In the genomic region with DNA sequence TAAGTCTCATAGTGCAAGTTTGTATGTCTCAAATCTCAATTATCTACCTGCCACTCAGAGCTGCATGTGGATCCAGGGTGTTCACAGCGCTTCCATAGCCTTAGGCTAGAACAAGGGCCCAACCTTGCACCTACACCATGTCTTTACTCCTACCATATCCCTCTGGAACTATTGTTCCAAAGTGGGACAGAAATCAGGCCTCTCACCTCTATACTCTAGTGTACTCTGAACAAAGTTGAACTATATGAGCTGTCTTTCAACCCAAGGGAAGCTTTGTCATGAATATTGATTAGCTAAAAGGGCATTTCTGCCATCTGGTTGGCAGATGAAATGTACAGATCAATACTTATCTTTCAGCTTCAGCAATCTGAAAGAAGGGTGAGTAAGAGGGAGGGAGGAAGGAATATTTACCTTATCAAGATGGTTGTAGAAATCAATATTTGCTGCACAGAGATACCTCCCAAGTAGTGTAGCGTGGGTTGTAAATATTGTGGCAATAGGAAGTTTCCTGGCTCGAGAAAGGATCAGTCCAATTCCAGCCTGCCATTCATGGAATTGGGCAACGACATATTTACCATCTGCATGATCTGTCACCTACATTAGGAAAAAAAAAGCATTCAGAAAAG, we compare ENCODE assay signal across 43 cellular contexts. TPM values are rescaled to one million over a fixed set of nuclear protein-coding genes. Genes with fewer than 3 reads are reported as not detected.
"Had no signal": no experiment of that assay in that cellular context is flagged by ENCODE, and none has a peak within 500 bp of the region (broad histone marks: within the 10 kb centered on the region; RNA-seq: fewer than 3 reads in every experiment).

No MANE protein-coding gene starts in this region.

- H3K27ac Mint-ChIP-seq: activated naive CD4-positive, alpha-beta T cell treated with anti-CD3 and anti-CD28 coated beads for 36 hours; activated naive CD4-positive, alpha-beta T cell treated with anti-CD3 and anti-CD28 coated beads, Interleukin-2, amount 10 ng/mL, durations not matched to agents 7 days and 5 days; activated naive CD4-positive, alpha-beta T cell treated with anti-CD3 and anti-CD28 coated beads, Interleukin-2, amount 50 U/mL, for 24 hours; activated naive CD4-positive, alpha-beta T cell treated with anti-CD3 and anti-CD28 coated beads, Interleukin-2, amount 50 U/mL, for 72 hours; activated naive CD8-positive, alpha-beta T cell; activated naive CD8-positive, alpha-beta T cell treated with anti-CD3 and anti-CD28 coated beads for 36 hours; activated naive CD8-positive, alpha-beta T cell treated with anti-CD3 and anti-CD28 coated beads, Interleukin-2, amount 10 ng/mL, durations not matched to agents 7 days and 5 days; activated naive CD8-positive, alpha-beta T cell treated with anti-CD3 and anti-CD28 coated beads, Interleukin-2, amount 50 U/mL, for 24 hours; activated T-cell treated with anti-CD3 and anti-CD28 coated beads, Interleukin-2, amount 50 U/mL, for 24 hours; activated T-cell treated with anti-CD3 and anti-CD28 coated beads, Interleukin-2, amount 50 U/mL, for 72 hours; activated T-helper 1 cell treated with anti-CD3 and anti-CD28 coated beads, Interleukin-12 subunit alpha, Interleukin-12 subunit beta, Interleukin-2, Interleukin-4 antibody, amounts not matched to agents 30 ng/mL and 10 ng/mL and 1 ng/mL, durations not matched to agents 14 hours and 24 hours and 36 hours; activated T-helper 17 cell treated with anti-CD3 and anti-CD28 coated beads, Interleukin-2, amount 50 U/mL, for 72 hours; activated T-helper 2 cell treated with anti-CD3 and anti-CD28 coated beads, Interferon-gamma antibody, Interleukin-2, Interleukin-4, amounts not matched to agents 10 μg/mL and 5 μg/mL and 100 μg/mL, durations not matched to agents 14 hours and 24 hours and 36 hours; brain had no signal

- H3K9me3 ChIP-seq: adrenal gland, ascending aorta, body of pancreas, breast epithelium had no signal

- H3K4me1 Mint-ChIP-seq: activated naive CD4-positive, alpha-beta T cell treated with anti-CD3 and anti-CD28 coated beads, Interleukin-2, amount 10 ng/mL, durations not matched to agents 7 days and 5 days; activated naive CD4-positive, alpha-beta T cell treated with anti-CD3 and anti-CD28 coated beads, Interleukin-2, amount 50 U/mL, for 24 hours; activated naive CD8-positive, alpha-beta T cell treated with anti-CD3 and anti-CD28 coated beads for 36 hours; activated naive CD8-positive, alpha-beta T cell treated with anti-CD3 and anti-CD28 coated beads, Interleukin-2, amount 10 ng/mL, durations not matched to agents 7 days and 5 days; activated naive CD8-positive, alpha-beta T cell treated with anti-CD3 and anti-CD28 coated beads, Interleukin-2, amount 50 U/mL, for 24 hours; activated T-helper 17 cell treated with anti-CD3 and anti-CD28 coated beads, Interleukin-2, amount 50 U/mL, for 72 hours; brain; central memory CD8-positive, alpha-beta T cell had no signal

- H3K27me3 Mint-ChIP-seq: activated naive CD4-positive, alpha-beta T cell treated with anti-CD3 and anti-CD28 coated beads, Interleukin-2, amount 50 U/mL, for 24 hours; activated naive CD8-positive, alpha-beta T cell; activated naive CD8-positive, alpha-beta T cell treated with anti-CD3 and anti-CD28 coated beads for 36 hours; activated naive CD8-positive, alpha-beta T cell treated with anti-CD3 and anti-CD28 coated beads, Interleukin-2, amount 50 U/mL, for 24 hours; activated T-cell treated with anti-CD3 and anti-CD28 coated beads, Interleukin-2, amount 50 U/mL, for 24 hours had no signal

- H3K27me3 ChIP-seq: adrenal gland, ascending aorta, body of pancreas, brain microvascular endothelial cell, breast epithelium, cardiac muscle cell had no signal

- H3K36me3 ChIP-seq: adrenal gland, ascending aorta, brain microvascular endothelial cell, breast epithelium, cardiac muscle cell had no signal

- H3K4me3 Mint-ChIP-seq: activated naive CD4-positive, alpha-beta T cell treated with anti-CD3 and anti-CD28 coated beads for 36 hours; activated naive CD4-positive, alpha-beta T cell treated with anti-CD3 and anti-CD28 coated beads, Interleukin-2, amount 10 ng/mL, durations not matched to agents 7 days and 5 days; activated naive CD4-positive, alpha-beta T cell treated with anti-CD3 and anti-CD28 coated beads, Interleukin-2, amount 50 U/mL, for 24 hours; activated naive CD8-positive, alpha-beta T cell; activated naive CD8-positive, alpha-beta T cell treated with anti-CD3 and anti-CD28 coated beads for 36 hours; activated naive CD8-positive, alpha-beta T cell treated with anti-CD3 and anti-CD28 coated beads, Interleukin-2, amount 10 ng/mL, durations not matched to agents 7 days and 5 days; activated naive CD8-positive, alpha-beta T cell treated with anti-CD3 and anti-CD28 coated beads, Interleukin-2, amount 50 U/mL, for 24 hours; activated T-cell treated with anti-CD3 and anti-CD28 coated beads, Interleukin-2, amount 50 U/mL, for 24 hours; activated T-cell treated with anti-CD3 and anti-CD28 coated beads, Interleukin-2, amount 50 U/mL, for 4 hours; activated T-cell treated with anti-CD3 and anti-CD28 coated beads, Interleukin-2, amount 50 U/mL, for 72 hours; activated T-helper 1 cell treated with anti-CD3 and anti-CD28 coated beads, Interleukin-12 subunit alpha, Interleukin-12 subunit beta, Interleukin-2, Interleukin-4 antibody, amounts not matched to agents 30 ng/mL and 10 ng/mL and 1 ng/mL, durations not matched to agents 14 hours and 24 hours and 36 hours; activated T-helper 17 cell treated with anti-CD3 and anti-CD28 coated beads, Interleukin-2, amount 50 U/mL, for 72 hours; brain; central memory CD8-positive, alpha-beta T cell had no signal

- H3K27ac ChIP-seq: adrenal gland, ascending aorta, body of pancreas, brain microvascular endothelial cell, breast epithelium, cardiac muscle cell had no signal

- H3K4me3 ChIP-seq: adrenal gland, ascending aorta, body of pancreas, breast epithelium, cardiac muscle cell had no signal

- DNase-seq: activated effector memory CD4-positive, alpha-beta T cell treated with anti-CD3 and anti-CD28 coated beads, Interleukin-2, amount 50 U/mL, for 16 hours; activated effector memory CD4-positive, alpha-beta T cell treated with Interleukin-2 at 50 U/mL for 16 hours; activated gamma-delta T cell; activated gamma-delta T cell treated with Interleukin-2 at 50 U/mL for 16 hours; activated naive CD4-positive, alpha-beta T cell; activated naive CD4-positive, alpha-beta T cell treated with anti-CD3 and anti-CD28 coated beads for 36 hours; activated naive CD4-positive, alpha-beta T cell treated with anti-CD3 and anti-CD28 coated beads, Interleukin-2, amount 10 ng/mL, durations not matched to agents 7 days and 5 days; activated naive CD4-positive, alpha-beta T cell treated with anti-CD3 and anti-CD28 coated beads, Interleukin-2, amount 50 U/mL, for 16 hours; activated naive CD4-positive, alpha-beta T cell treated with Interleukin-2 at 50 U/mL for 16 hours; activated naive CD8-positive, alpha-beta T cell treated with anti-CD3 and anti-CD28 coated beads for 36 hours; activated naive CD8-positive, alpha-beta T cell treated with anti-CD3 and anti-CD28 coated beads, Interleukin-2, amount 10 ng/mL, durations not matched to agents 7 days and 5 days; activated naive CD8-positive, alpha-beta T cell treated with anti-CD3 and anti-CD28 coated beads, Interleukin-2, amount 50 U/mL, for 24 hours; activated T-cell treated with anti-CD3 and anti-CD28 coated beads, Interleukin-2, amount 50 U/mL, for 1 hour; activated T-cell treated with anti-CD3 and anti-CD28 coated beads, Interleukin-2, amount 50 U/mL, for 24 hours; activated T-cell treated with anti-CD3 and anti-CD28 coated beads, Interleukin-2, amount 50 U/mL, for 4 hours; activated T-cell treated with anti-CD3 and anti-CD28 coated beads, Interleukin-2, amount 50 U/mL, for 48 hours; activated T-cell treated with anti-CD3 and anti-CD28 coated beads, Interleukin-2, amount 50 U/mL, for 72 hours; adrenal gland; amniotic stem cell; amygdala; anterior cingulate cortex; aorta; body of pancreas; brain microvascular endothelial cell; caudate nucleus; central memory CD4-positive, alpha-beta T cell; cerebellar nuclear complex had no signal

- H3K36me3 Mint-ChIP-seq: activated naive CD4-positive, alpha-beta T cell treated with anti-CD3 and anti-CD28 coated beads, Interleukin-2, amount 10 ng/mL, durations not matched to agents 7 days and 5 days; activated naive CD4-positive, alpha-beta T cell treated with anti-CD3 and anti-CD28 coated beads, Interleukin-2, amount 50 U/mL, for 72 hours; activated naive CD8-positive, alpha-beta T cell treated with anti-CD3 and anti-CD28 coated beads for 36 hours; activated naive CD8-positive, alpha-beta T cell treated with anti-CD3 and anti-CD28 coated beads, Interleukin-2, amount 10 ng/mL, durations not matched to agents 7 days and 5 days; brain had no signal

- FAIRE-seq: astrocyte, bronchial epithelial cell had no signal

- ATAC-seq: activated naive CD4-positive, alpha-beta T cell treated with anti-CD3 and anti-CD28 coated beads, Interleukin-2, amount 50 U/mL, for 72 hours; activated naive CD8-positive, alpha-beta T cell treated with anti-CD3 and anti-CD28 coated beads, Interleukin-2, amount 50 U/mL, for 24 hours; activated T-cell treated with anti-CD3 and anti-CD28 coated beads, Interleukin-2, amount 50 U/mL, for 4 hours; activated T-cell treated with anti-CD3 and anti-CD28 coated beads, Interleukin-2, amount 50 U/mL, for 72 hours; activated T-helper 17 cell treated with anti-CD3 and anti-CD28 coated beads, Interleukin-2, amount 50 U/mL, for 72 hours; body of pancreas had no signal

- H3K9me3 Mint-ChIP-seq: activated naive CD4-positive, alpha-beta T cell treated with anti-CD3 and anti-CD28 coated beads for 36 hours; activated naive CD4-positive, alpha-beta T cell treated with anti-CD3 and anti-CD28 coated beads, Interleukin-2, amount 10 ng/mL, durations not matched to agents 7 days and 5 days; activated naive CD4-positive, alpha-beta T cell treated with anti-CD3 and anti-CD28 coated beads, Interleukin-2, amount 50 U/mL, for 24 hours; activated naive CD4-positive, alpha-beta T cell treated with anti-CD3 and anti-CD28 coated beads, Interleukin-2, amount 50 U/mL, for 72 hours; activated naive CD8-positive, alpha-beta T cell treated with anti-CD3 and anti-CD28 coated beads for 36 hours; activated naive CD8-positive, alpha-beta T cell treated with anti-CD3 and anti-CD28 coated beads, Interleukin-2, amount 10 ng/mL, durations not matched to agents 7 days and 5 days; activated naive CD8-positive, alpha-beta T cell treated with anti-CD3 and anti-CD28 coated beads, Interleukin-2, amount 50 U/mL, for 24 hours; activated T-cell treated with anti-CD3 and anti-CD28 coated beads, Interleukin-2, amount 50 U/mL, for 24 hours; activated T-cell treated with anti-CD3 and anti-CD28 coated beads, Interleukin-2, amount 50 U/mL, for 4 hours; activated T-cell treated with anti-CD3 and anti-CD28 coated beads, Interleukin-2, amount 50 U/mL, for 72 hours; activated T-helper 1 cell treated with anti-CD3 and anti-CD28 coated beads, Interleukin-12 subunit alpha, Interleukin-12 subunit beta, Interleukin-2, Interleukin-4 antibody, amounts not matched to agents 30 ng/mL and 10 ng/mL and 1 ng/mL, durations not matched to agents 14 hours and 24 hours and 36 hours; activated T-helper 2 cell treated with anti-CD3 and anti-CD28 coated beads, Interferon-gamma antibody, Interleukin-2, Interleukin-4, amounts not matched to agents 10 μg/mL and 5 μg/mL and 100 μg/mL, durations not matched to agents 14 hours and 24 hours and 36 hours; brain; central memory CD8-positive, alpha-beta T cell had no signal

- H3K4me1 ChIP-seq: adrenal gland, ascending aorta, body of pancreas, breast epithelium had no signal

RNA-seq across cellular contexts. Expression of a gene that starts 30.8 kb away (rescaled TPM):
- total RNA-seq: activated naive CD4-positive, alpha-beta T cell treated with anti-CD3 and anti-CD28 coated beads for 36 hours; activated naive CD4-positive, alpha-beta T cell treated with anti-CD3 and anti-CD28 coated beads, Interleukin-2, amount 50 U/mL, for 72 hours; activated naive CD8-positive, alpha-beta T cell treated with anti-CD3 and anti-CD28 coated beads for 36 hours; activated T-cell treated with anti-CD3 and anti-CD28 coated beads, Interleukin-2, amount 50 U/mL, for 72 hours; activated T-helper 17 cell treated with anti-CD3 and anti-CD28 coated beads, Interleukin-2, amount 50 U/mL, for 72 hours; ascending aorta; astrocyte; body of pancreas; bronchial epithelial cell; cardiac muscle cell; cardiac septum; cerebellum; chondrocyte had no signal
- polyA plus RNA-seq: aorta, cardiac muscle cell had no signal

RNA-seq across cellular contexts. Expression of a gene that starts 47.8 kb away (rescaled TPM):
- total RNA-seq: ascending aorta had no signal
